Comparison of ENCODE assay signal across 1 cellular context in genomic region chr1:59350521-59350920, GRCh38.
TF ChIP-seq lines count a peak whose summit lies in the region.

No MANE protein-coding gene starts in this region.

TF ChIP-seq in HepG2, 621 proteins besides CTCF, POLR2A, EP300 and RAD21:
- TF ChIP-seq ZFP62 (CRISPR knock-in tag; IDR thresholded peaks at IDR 0.05), result no peak
- peak; percentile 60; the same call in 1 of the 2 replicates for TF ChIP-seq ATF7 (IDR thresholded peaks at IDR 0.05)
- TF ChIP-seq ATF7 (CRISPR knock-in tag; IDR thresholded peaks at IDR 0.05), result no peak
